In the genomic region with DNA sequence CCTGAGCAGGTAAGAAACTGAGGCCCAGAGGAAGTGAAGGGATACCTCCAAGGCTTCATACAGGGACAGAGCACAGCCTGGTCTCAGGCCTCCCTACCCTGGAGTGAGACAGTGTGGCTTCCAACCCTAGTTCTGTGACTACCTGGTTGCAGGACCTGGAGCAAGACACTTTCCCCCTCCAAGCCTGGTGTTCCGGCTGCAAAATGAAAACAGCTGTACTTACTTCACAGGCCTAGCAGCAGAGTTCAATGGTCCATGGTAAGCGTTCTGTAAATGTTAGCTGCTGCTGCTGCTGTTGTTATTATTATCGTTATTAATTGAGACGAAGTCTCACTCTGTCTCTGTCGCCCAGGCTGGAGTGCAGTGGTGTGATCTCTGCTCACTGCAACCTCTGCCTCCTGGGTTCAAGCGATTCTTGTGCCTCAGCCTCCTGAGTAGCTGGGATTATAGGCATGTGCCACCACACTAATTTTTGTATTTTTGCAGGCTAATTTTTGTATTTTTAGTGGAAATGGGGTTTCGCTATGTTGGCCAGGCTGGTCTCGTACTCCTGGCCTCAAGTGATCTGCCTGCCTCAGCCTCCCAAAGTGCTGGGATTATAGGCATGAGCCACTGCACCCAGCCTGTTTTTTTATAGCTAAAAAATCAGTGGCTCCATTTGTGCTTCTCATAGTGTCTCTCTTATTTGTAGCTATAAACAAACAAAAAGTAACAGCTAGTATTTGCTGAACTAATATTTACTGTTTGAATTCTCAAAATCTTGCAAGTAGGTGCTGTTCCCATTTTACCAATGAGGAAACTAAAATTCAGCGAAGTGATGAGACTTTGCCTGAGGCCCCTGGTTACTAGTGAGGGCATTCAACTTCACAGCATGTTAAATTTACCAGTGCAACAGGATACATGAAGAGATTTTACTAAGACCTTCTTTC, we compare ENCODE assay signal across 14 cellular contexts. TPM values are rescaled to one million over a fixed set of nuclear protein-coding genes. Genes with fewer than 3 reads are reported as not detected.
A peak's percentile ranks its signal among the peaks of the same experiment; 100 is the strongest.
DNase-seq lines count a peak whose midpoint lies in the region; ATAC-seq, FAIRE-seq and TF ChIP-seq lines count a peak whose summit lies in the region.
"Had no signal": no experiment of that assay in that cellular context is flagged by ENCODE, and none has a peak within 500 bp of the region (broad histone marks: within the 10 kb centered on the region; RNA-seq: fewer than 3 reads in every experiment).

No MANE protein-coding gene starts in this region.

- TF ChIP-seq CTCF in endothelial cell of umbilical vein (IDR thresholded peaks at IDR 0.05; ENCODE audit: extremely low read depth in 1 of 2, insufficient read depth in 1 of 2, low read depth in 1 of 2, low read length in 2 of 2), result no peak
- TF ChIP-seq CTCF in GM13977 (IDR thresholded peaks at IDR 0.05; ENCODE audit: extremely low read depth, insufficient read depth, missing control alignments), result no peak

- peaks cover 59% of the 10 kb centered on the region for H3K4me1 ChIP-seq in endothelial cell of umbilical vein (ENCODE audit: control insufficient read depth, extremely low read depth, insufficient read depth, low read length)

- H3K4me3 Mint-ChIP-seq in activated CD4-positive, alpha-beta T cell treated with anti-CD3 and anti-CD28 coated beads, Interleukin-2, amount 10 ng/mL, durations not matched to agents 24 days and 14 days, result peak overlapping the region; percentile 77
- peak overlapping the region in 1 of 3 donors; percentile 99 for H3K4me3 Mint-ChIP-seq in T-cell
- peak overlapping the region; percentile 9 to 94 for H3K4me3 Mint-ChIP-seq in stimulated activated naive CD8-positive, alpha-beta T cell treated with anti-CD3 and anti-CD28 coated beads, Interleukin-15, amount 100 ng/mL, for 72 hours

- H3K27ac ChIP-seq in endothelial cell of umbilical vein (ENCODE audit: insufficient read depth, low read depth, low read length), result peak overlapping the region; percentile 32
- H3K27ac ChIP-seq: HL-60 had no signal

- H4K20me1 ChIP-seq in endothelial cell of umbilical vein (replicated peaks; ENCODE audit: control insufficient read depth, extremely low read depth, insufficient read depth, low read length), result no peaks in the 10 kb centered on the region

- no peaks in the 10 kb centered on the region for H3K9me1 ChIP-seq in endothelial cell of umbilical vein (replicated peaks; ENCODE audit: control insufficient read depth, extremely low read depth, insufficient read depth, low read length)

- intact Hi-C loops in activated CD4-positive, alpha-beta T cell treated with anti-CD3 and anti-CD28 coated beads, Interleukin-2, amount 10 ng/mL, durations not matched to agents 24 days and 14 days (cut with micrococcal nuclease), result loop anchor here (2.0 kb wide), 1 partner anchor 13 kb away; no protein-coding TSS in a partner anchor
- intact Hi-C loops in endothelial cell of umbilical vein (cut with micrococcal nuclease), result no loop called here

- H3K9ac ChIP-seq in endothelial cell of umbilical vein (replicated peaks; ENCODE audit: extremely low read depth, insufficient read depth, low read length), result no peak overlapping the region

- DNase-seq in activated CD4-positive, alpha-beta T cell treated with anti-CD3 and anti-CD28 coated beads, Interleukin-2, amount 10 ng/mL, durations not matched to agents 24 days and 14 days, result no peak
- DNase-seq in activated CD4-positive, alpha-beta T cell treated with anti-CD3 and anti-CD28 coated beads for 4 hours, result no peak
- DNase-seq in T-cell (no peak), endothelial cell of umbilical vein (ENCODE audit: low read depth, low spot score) (no peak), AG08396 (ENCODE audit: low spot score) (no peak), GM13977 (ENCODE audit: low spot score) (no peak), mucosa of gallbladder (ENCODE audit: low spot score) (no peak)
- DNase-seq in stimulated activated naive CD8-positive, alpha-beta T cell treated with anti-CD3 and anti-CD28 coated beads, Interleukin-15, amount 100 ng/mL, for 72 hours, result no peak
- DNase-seq: activated CD4-positive, alpha-beta T cell treated with anti-CD3 and anti-CD28 coated beads for 48 hours; foreskin fibroblast; NCI-H1694; stimulated activated CD4-positive, alpha-beta T cell treated with anti-CD3 and anti-CD28 coated beads, Interleukin-15, amount 100 ng/mL, for 24 hours had no signal

- FAIRE-seq in endothelial cell of umbilical vein (lab: Jason Lieb, UNC), result no peak

- peak overlapping the region; percentile 87 for H3K27ac Mint-ChIP-seq in activated CD4-positive, alpha-beta T cell treated with anti-CD3 and anti-CD28 coated beads, Interleukin-2, amount 10 ng/mL, durations not matched to agents 24 days and 14 days
- H3K27ac Mint-ChIP-seq in T-cell, result peak overlapping the region; percentile 96 to 99
- H3K27ac Mint-ChIP-seq in stimulated activated naive CD8-positive, alpha-beta T cell treated with anti-CD3 and anti-CD28 coated beads, Interleukin-15, amount 100 ng/mL, for 72 hours, result peak overlapping the region; percentile 48 to 90

- peaks cover 77% of the 10 kb centered on the region for H3K79me2 ChIP-seq in endothelial cell of umbilical vein (ENCODE audit: control insufficient read depth, insufficient read depth, low read length)

- no peak overlapping the region for H2AFZ ChIP-seq in endothelial cell of umbilical vein (ENCODE audit: low read depth, low read length)

- no TSS peak for BruUV-seq in endothelial cell of umbilical vein (replicated peaks; lab: Mats Ljungman, UMichigan)

- peaks cover 88% of the 10 kb centered on the region for H3K36me3 Mint-ChIP-seq in activated CD4-positive, alpha-beta T cell treated with anti-CD3 and anti-CD28 coated beads, Interleukin-2, amount 10 ng/mL, durations not matched to agents 24 days and 14 days (ENCODE audit: low read depth)
- H3K36me3 Mint-ChIP-seq in T-cell, result peaks cover 34% of the 10 kb centered on the region

- H3K9me3 ChIP-seq in endothelial cell of umbilical vein (replicated peaks; ENCODE audit: control insufficient read depth, insufficient read depth, low read length), result no peaks in the 10 kb centered on the region

- no peak overlapping the region for H3K4me2 ChIP-seq in endothelial cell of umbilical vein (ENCODE audit: insufficient read depth, low read length)

- POLR2A ChIA-PET in T-cell (lab: Charles Lee) (no interaction called here), endothelial cell of umbilical vein (lab: Charles Lee) (no interaction called here)

- ATAC-seq in T-cell (replicated peaks in 1 of 4), result no peak
- no peak for ATAC-seq in stimulated activated naive CD8-positive, alpha-beta T cell treated with anti-CD3 and anti-CD28 coated beads, Interleukin-15, amount 100 ng/mL, for 72 hours

- CTCF ChIA-PET in T-cell (lab: Charles Lee) (interaction anchor here (1.1 to 2.7 kb wide), 2 partner anchors 18 to 44 kb away, joined by 3 to 9 read pairs; no protein-coding TSS in a partner anchor), endothelial cell of umbilical vein (lab: Charles Lee) (interaction anchor here (1.0 to 1.6 kb wide), 4 partner anchors 14 to 44 kb away, joined by 3 to 10 read pairs (median 4); no protein-coding TSS in a partner anchor)

- in situ Hi-C loops in GM13977 (cut with MboI; ENCODE audit: low pct_unique_long_range_greater_than_20kb, low sequenced_read_pairs, unreplicated experiment), result no loop called here

- no peaks in the 10 kb centered on the region for H3K9me3 Mint-ChIP-seq in activated CD4-positive, alpha-beta T cell treated with anti-CD3 and anti-CD28 coated beads, Interleukin-2, amount 10 ng/mL, durations not matched to agents 24 days and 14 days
- no peaks in the 10 kb centered on the region for H3K9me3 Mint-ChIP-seq in T-cell
- no peaks in the 10 kb centered on the region for H3K9me3 Mint-ChIP-seq in stimulated activated naive CD8-positive, alpha-beta T cell treated with anti-CD3 and anti-CD28 coated beads, Interleukin-15, amount 100 ng/mL, for 72 hours

- H3K27me3 ChIP-seq in endothelial cell of umbilical vein (ENCODE audit: control insufficient read depth in 2 of 2, insufficient read depth in 2 of 2, low read length in 2 of 2), result no peaks in the 10 kb centered on the region

- peaks cover 85% of the 10 kb centered on the region for H3K4me1 Mint-ChIP-seq in activated CD4-positive, alpha-beta T cell treated with anti-CD3 and anti-CD28 coated beads, Interleukin-2, amount 10 ng/mL, durations not matched to agents 24 days and 14 days
- H3K4me1 Mint-ChIP-seq in T-cell, result peaks cover 91 to 97% (median 96%) of the 10 kb centered on the region in 3 donors
- H3K4me1 Mint-ChIP-seq in stimulated activated naive CD8-positive, alpha-beta T cell treated with anti-CD3 and anti-CD28 coated beads, Interleukin-15, amount 100 ng/mL, for 72 hours, result peaks cover 100% of the 10 kb centered on the region

- H3K4me3 ChIP-seq in endothelial cell of umbilical vein (replicated peaks in 1 of 3; ENCODE audit: insufficient read depth in 1 of 3, low read depth in 1 of 3, low read length in 3 of 3), result no peak overlapping the region

- H3K27me3 Mint-ChIP-seq in activated CD4-positive, alpha-beta T cell treated with anti-CD3 and anti-CD28 coated beads, Interleukin-2, amount 10 ng/mL, durations not matched to agents 24 days and 14 days, result no peaks in the 10 kb centered on the region
- no peaks in the 10 kb centered on the region for H3K27me3 Mint-ChIP-seq in T-cell
- no peaks in the 10 kb centered on the region for H3K27me3 Mint-ChIP-seq in stimulated activated naive CD8-positive, alpha-beta T cell treated with anti-CD3 and anti-CD28 coated beads, Interleukin-15, amount 100 ng/mL, for 72 hours

- TF ChIP-seq POLR2A in endothelial cell of umbilical vein (IDR thresholded peaks at IDR 0.05; ENCODE audit: low read depth, low read length), result no peak

- peaks cover 2 to 14% of the 10 kb centered on the region in 2 experiments for H3K36me3 ChIP-seq in endothelial cell of umbilical vein (ENCODE audit: control insufficient read depth in 2 of 2, extremely low read depth in 1 of 2, insufficient read depth in 2 of 2, low read length in 2 of 2)

- dilution Hi-C loops in endothelial cell of umbilical vein (cut with MboI; ENCODE audit: extremely low pct_ligation_motif_present, low sequenced_read_pairs), result no loop called here

RNA-seq across cellular contexts. Expression of a gene that starts 41.9 kb away (rescaled TPM):
- not detected in 2 replicates for total RNA-seq in activated CD4-positive, alpha-beta T cell treated with anti-CD3 and anti-CD28 coated beads, Interleukin-2, amount 10 ng/mL, durations not matched to agents 24 days and 14 days
- total RNA-seq in T-cell (not detected), endothelial cell of umbilical vein (not detected in 2 replicates), mucosa of gallbladder (3.8 TPM)
- polyA plus RNA-seq in endothelial cell of umbilical vein, result not detected in 2 replicates
- polyA plus RNA-seq in endothelial cell of umbilical vein (2011; cell fraction: cytosol; rRNA removed), result not detected in 2 replicates
- not detected in 2 replicates for polyA plus RNA-seq in endothelial cell of umbilical vein (2011; cell fraction: nucleus; rRNA removed)
- not detected in 2 replicates for polyA plus RNA-seq in endothelial cell of umbilical vein (2012)
- polyA minus RNA-seq in endothelial cell of umbilical vein, result not detected in 2 replicates
- polyA minus RNA-seq in endothelial cell of umbilical vein (2011; cell fraction: cytosol; rRNA and poly(A)+ RNA removed), result not detected
- not detected in 2 replicates for polyA minus RNA-seq in endothelial cell of umbilical vein (2011; cell fraction: nucleus; rRNA and poly(A)+ RNA removed)
- polyA plus RNA-seq: AG04450 had no signal

RNA-seq across cellular contexts. Expression of a gene that starts 43.0 kb away (rescaled TPM):
- total RNA-seq in activated CD4-positive, alpha-beta T cell treated with anti-CD3 and anti-CD28 coated beads, Interleukin-2, amount 10 ng/mL, durations not matched to agents 24 days and 14 days, result 379 and 381 TPM in 2 replicates
- total RNA-seq in T-cell, result 10 to 100 TPM; 26.6 to 33.8 (median 27.7) TPM
- total RNA-seq in endothelial cell of umbilical vein, result 101 and 105 TPM in 2 replicates
- 78.0 and 81.3 TPM in 2 replicates for polyA plus RNA-seq in endothelial cell of umbilical vein
- 78.4 and 83.9 TPM in 2 replicates for polyA plus RNA-seq in endothelial cell of umbilical vein (2011; cell fraction: cytosol; rRNA removed)
- 42.9 and 43.5 TPM in 2 replicates for polyA plus RNA-seq in endothelial cell of umbilical vein (2011; cell fraction: nucleus; rRNA removed)
- 74.2 and 97.0 TPM in 2 replicates for polyA plus RNA-seq in endothelial cell of umbilical vein (2012)
- polyA minus RNA-seq in endothelial cell of umbilical vein, result 72.0 and 73.5 TPM in 2 replicates
- 22.6 TPM for polyA minus RNA-seq in endothelial cell of umbilical vein (2011; cell fraction: cytosol; rRNA and poly(A)+ RNA removed)
- polyA minus RNA-seq in endothelial cell of umbilical vein (2011; cell fraction: nucleus; rRNA and poly(A)+ RNA removed), result 27.9 and 30.0 TPM in 2 replicates
- 191 TPM for total RNA-seq in mucosa of gallbladder

RNA-seq across cellular contexts. Expression of a gene that starts 59.5 kb away (rescaled TPM):
- 60.1 and 61.3 TPM in 2 replicates for total RNA-seq in activated CD4-positive, alpha-beta T cell treated with anti-CD3 and anti-CD28 coated beads, Interleukin-2, amount 10 ng/mL, durations not matched to agents 24 days and 14 days
- 1 to 10 TPM in 4 of 5 donors, under 1 TPM in 1; 0.99 to 3.0 (median 1.4) TPM for total RNA-seq in T-cell
- total RNA-seq in endothelial cell of umbilical vein, result 112 and 114 TPM in 2 replicates
- polyA plus RNA-seq in endothelial cell of umbilical vein, result 18.1 and 24.8 TPM in 2 replicates
- polyA plus RNA-seq in endothelial cell of umbilical vein (2011; cell fraction: cytosol; rRNA removed), result 39.5 and 43.6 TPM in 2 replicates
- polyA plus RNA-seq in endothelial cell of umbilical vein (2011; cell fraction: nucleus; rRNA removed), result 41.7 and 54.4 TPM in 2 replicates
- polyA plus RNA-seq in endothelial cell of umbilical vein (2012), result 50.0 and 107 TPM in 2 replicates
- polyA minus RNA-seq in endothelial cell of umbilical vein, result 27.3 and 29.8 TPM in 2 replicates
- 70.3 TPM for polyA minus RNA-seq in endothelial cell of umbilical vein (2011; cell fraction: cytosol; rRNA and poly(A)+ RNA removed)
- polyA minus RNA-seq in endothelial cell of umbilical vein (2011; cell fraction: nucleus; rRNA and poly(A)+ RNA removed), result 22.2 and 35.1 TPM in 2 replicates
- total RNA-seq in mucosa of gallbladder, result 2.6 TPM

Comparison
In these comparisons a context has a peak if more than half of its experiments do, and no peak if none do; other contexts are left out.
1. RNA of a gene that starts 59.5 kb away (total RNA-seq): 112 to 114 TPM in endothelial cell of umbilical vein and 60.1 to 61.3 TPM in activated CD4-positive, alpha-beta T cell treated with anti-CD3 and anti-CD28 coated beads, Interleukin-2, amount 10 ng/mL, durations not matched to agents 24 days and 14 days; 2.6 TPM in mucosa of gallbladder (single experiment) and 0.99 to 3.0 TPM in T-cell; every median in the first group is over 10 times any median in the second.
2. Peak in every context shown above with its lines, with median percentiles within 50 percentile points of each other: H3K27ac Mint-ChIP-seq.